1 cellular context compared by ENCODE assay signal in genomic region chr17:28527181-28527681, GRCh38.
TF ChIP-seq lines count a peak whose summit lies in the region.

No MANE protein-coding gene starts in this region.

TF ChIP-seq in HepG2, 621 proteins besides CTCF, POLR2A, EP300 and RAD21:
- TF ChIP-seq SP140L (CRISPR knock-in tag; IDR thresholded peaks at IDR 0.05; ENCODE audit: borderline replicate concordance) (no peak), SMC3 (IDR thresholded peaks at IDR 0.05; ENCODE audit: low read length) (no peak), ZNF691 (CRISPR knock-in tag; IDR thresholded peaks at IDR 0.05; ENCODE audit: borderline replicate concordance, low read depth) (no peak), TBX2 (CRISPR knock-in tag; IDR thresholded peaks at IDR 0.05; ENCODE audit: borderline replicate concordance) (no peak), ZNF441 (CRISPR knock-in tag; IDR thresholded peaks at IDR 0.05; ENCODE audit: borderline replicate concordance) (no peak), MBNL3 (CRISPR knock-in tag; conservative IDR thresholded peaks at IDR 0.05) (no peak), JUNB (CRISPR knock-in tag; IDR thresholded peaks at IDR 0.05; ENCODE audit: borderline replicate concordance) (no peak), ZNF790 (CRISPR knock-in tag; IDR thresholded peaks at IDR 0.05; ENCODE audit: borderline replicate concordance) (no peak), SOX5 (CRISPR knock-in tag; IDR thresholded peaks at IDR 0.05; ENCODE audit: borderline replicate concordance) (no peak), ZBTB43 (CRISPR knock-in tag; conservative IDR thresholded peaks at IDR 0.05) (no peak), ZNF460 (CRISPR knock-in tag; IDR thresholded peaks at IDR 0.05; ENCODE audit: borderline replicate concordance) (no peak)
- TF ChIP-seq, protein P1, sequence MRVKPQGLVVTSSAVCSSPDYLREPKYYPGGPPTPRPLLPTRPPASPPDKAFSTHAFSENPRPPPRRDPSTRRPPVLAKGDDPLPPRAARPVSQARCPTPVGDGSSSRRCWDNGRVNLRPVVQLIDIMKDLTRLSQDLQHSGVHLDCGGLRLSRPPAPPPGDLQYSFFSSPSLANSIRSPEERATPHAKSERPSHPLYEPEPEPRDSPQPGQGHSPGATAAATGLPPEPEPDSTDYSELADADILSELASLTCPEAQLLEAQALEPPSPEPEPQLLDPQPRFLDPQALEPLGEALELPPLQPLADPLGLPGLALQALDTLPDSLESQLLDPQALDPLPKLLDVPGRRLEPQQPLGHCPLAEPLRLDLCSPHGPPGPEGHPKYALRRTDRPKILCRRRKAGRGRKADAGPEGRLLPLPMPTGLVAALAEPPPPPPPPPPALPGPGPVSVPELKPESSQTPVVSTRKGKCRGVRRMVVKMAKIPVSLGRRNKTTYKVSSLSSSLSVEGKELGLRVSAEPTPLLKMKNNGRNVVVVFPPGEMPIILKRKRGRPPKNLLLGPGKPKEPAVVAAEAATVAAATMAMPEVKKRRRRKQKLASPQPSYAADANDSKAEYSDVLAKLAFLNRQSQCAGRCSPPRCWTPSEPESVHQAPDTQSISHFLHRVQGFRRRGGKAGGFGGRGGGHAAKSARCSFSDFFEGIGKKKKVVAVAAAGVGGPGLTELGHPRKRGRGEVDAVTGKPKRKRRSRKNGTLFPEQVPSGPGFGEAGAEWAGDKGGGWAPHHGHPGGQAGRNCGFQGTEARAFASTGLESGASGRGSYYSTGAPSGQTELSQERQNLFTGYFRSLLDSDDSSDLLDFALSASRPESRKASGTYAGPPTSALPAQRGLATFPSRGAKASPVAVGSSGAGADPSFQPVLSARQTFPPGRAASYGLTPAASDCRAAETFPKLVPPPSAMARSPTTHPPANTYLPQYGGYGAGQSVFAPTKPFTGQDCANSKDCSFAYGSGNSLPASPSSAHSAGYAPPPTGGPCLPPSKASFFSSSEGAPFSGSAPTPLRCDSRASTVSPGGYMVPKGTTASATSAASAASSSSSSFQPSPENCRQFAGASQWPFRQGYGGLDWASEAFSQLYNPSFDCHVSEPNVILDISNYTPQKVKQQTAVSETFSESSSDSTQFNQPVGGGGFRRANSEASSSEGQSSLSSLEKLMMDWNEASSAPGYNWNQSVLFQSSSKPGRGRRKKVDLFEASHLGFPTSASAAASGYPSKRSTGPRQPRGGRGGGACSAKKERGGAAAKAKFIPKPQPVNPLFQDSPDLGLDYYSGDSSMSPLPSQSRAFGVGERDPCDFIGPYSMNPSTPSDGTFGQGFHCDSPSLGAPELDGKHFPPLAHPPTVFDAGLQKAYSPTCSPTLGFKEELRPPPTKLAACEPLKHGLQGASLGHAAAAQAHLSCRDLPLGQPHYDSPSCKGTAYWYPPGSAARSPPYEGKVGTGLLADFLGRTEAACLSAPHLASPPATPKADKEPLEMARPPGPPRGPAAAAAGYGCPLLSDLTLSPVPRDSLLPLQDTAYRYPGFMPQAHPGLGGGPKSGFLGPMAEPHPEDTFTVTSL (CRISPR knock-in tag; IDR thresholded peaks at IDR 0.05; ENCODE audit: borderline replicate concordance) = no peak
